In genomic region chr2:217054791-217055190, GRCh38 we compare ENCODE assay signal across 12 cellular contexts.
DNase-seq lines count a peak whose midpoint lies in the region; ATAC-seq, FAIRE-seq and TF ChIP-seq lines count a peak whose summit lies in the region.
"Had no signal": no experiment of that assay in that cellular context is flagged by ENCODE, and none has a peak within 500 bp of the region (broad histone marks: within the 10 kb centered on the region; RNA-seq: fewer than 3 reads in every experiment).

No MANE protein-coding gene starts in this region.

- H3K4me2 ChIP-seq in smooth muscle cell: no peak overlapping the region

- no peak for TF ChIP-seq CTCF in bronchial epithelial cell (IDR thresholded peaks at IDR 0.05; ENCODE audit: insufficient read depth, low read length, severe bottlenecking)
- no peak for TF ChIP-seq CTCF in smooth muscle cell (IDR thresholded peaks at IDR 0.05; ENCODE audit: borderline replicate concordance, insufficient read depth, poor library complexity, severe bottlenecking)

- peak; percentile 62 for ATAC-seq in HG02885 (IDR thresholded peaks at IDR 0.05; ENCODE audit: poor library complexity, unreplicated experiment)
- no peak for ATAC-seq in GM18519 (IDR thresholded peaks at IDR 0.05; ENCODE audit: low FRiP score, unreplicated experiment)
- ATAC-seq in HG03095 (IDR thresholded peaks at IDR 0.05; ENCODE audit: unreplicated experiment): no peak
- ATAC-seq: activated T-cell treated with anti-CD3 and anti-CD28 coated beads, Interleukin-2, amount 50 U/mL, for 72 hours; foreskin keratinocyte; left colon had no signal

- H3K27me3 ChIP-seq in bronchial epithelial cell (ENCODE audit: control insufficient read depth, insufficient read depth, low read length) (peaks cover 2% of the 10 kb centered on the region), smooth muscle cell (ENCODE audit: low read depth) (no peaks in the 10 kb centered on the region)
- H3K27me3 ChIP-seq: colonic mucosa, foreskin keratinocyte, MG63 had no signal

- no peak overlapping the region for H3K4me3 ChIP-seq in bronchial epithelial cell (ENCODE audit: low read depth, low read length)
- no peak overlapping the region for H3K4me3 ChIP-seq in smooth muscle cell
- H3K4me3 ChIP-seq: colonic mucosa, MG63 had no signal

- H3F3A ChIP-seq in smooth muscle cell (ENCODE audit: low read depth): no peaks in the 10 kb centered on the region

- no peaks in the 10 kb centered on the region for H3K9me3 ChIP-seq in smooth muscle cell (replicated peaks; ENCODE audit: low read depth)
- H3K9me3 ChIP-seq: colonic mucosa, MG63 had no signal

- peaks cover 8% of the 10 kb centered on the region for H3K4me1 ChIP-seq in smooth muscle cell (ENCODE audit: low read depth)
- H3K4me1 ChIP-seq: colonic mucosa, foreskin keratinocyte had no signal

- DNase-seq in NCI-H2227 (lab: John Stamatoyannopoulos, UW; ENCODE audit: unreplicated experiment) (peak; percentile 70), bronchial epithelial cell (ENCODE audit: low read depth) (peak; percentile 16), smooth muscle cell (lab: John Stamatoyannopoulos, UW; ENCODE audit: unreplicated experiment) (no peak)
- no peak for DNase-seq in activated CD4-positive, alpha-beta T cell treated with anti-CD3 and anti-CD28 coated beads for 48 hours
- DNase-seq: activated T-cell treated with anti-CD3 and anti-CD28 coated beads, Interleukin-2, amount 50 U/mL, for 72 hours; colonic mucosa; foreskin keratinocyte; left colon; MG63 had no signal

- no peak for FAIRE-seq in bronchial epithelial cell (lab: Jason Lieb, UNC)

- no peaks in the 10 kb centered on the region for H3K79me2 ChIP-seq in smooth muscle cell (ENCODE audit: low read depth)

- WGBS in smooth muscle cell (ENCODE audit: low lambda C conversion rate): 49% methylated on average over 4 of the region's 4 CpGs

- no peak overlapping the region for H3K9ac ChIP-seq in smooth muscle cell (ENCODE audit: low read depth)

- no peaks in the 10 kb centered on the region for H3K36me3 ChIP-seq in bronchial epithelial cell (ENCODE audit: control insufficient read depth, insufficient read depth, low read length)
- no peaks in the 10 kb centered on the region for H3K36me3 ChIP-seq in smooth muscle cell (ENCODE audit: low read depth)
- H3K36me3 ChIP-seq: colonic mucosa, MG63 had no signal

- peak overlapping the region; percentile 52 for H2AFZ ChIP-seq in smooth muscle cell (ENCODE audit: low read depth)

- no peak overlapping the region for H3K27ac ChIP-seq in smooth muscle cell (ENCODE audit: low read depth)
- H3K27ac ChIP-seq: colonic mucosa, foreskin keratinocyte had no signal

- no peaks in the 10 kb centered on the region for H4K20me1 ChIP-seq in smooth muscle cell (ENCODE audit: low read depth)

Comparison
In these comparisons a context has a peak if more than half of its experiments do, and no peak if none do; other contexts are left out.
1. DNase-seq: peak in NCI-H2227 (single experiment) and bronchial epithelial cell (single experiment); none in smooth muscle cell (single experiment) and activated CD4-positive, alpha-beta T cell treated with anti-CD3 and anti-CD28 coated beads for 48 hours (single experiment).